Comparison of ENCODE assay signal across 9 cellular contexts in genomic region chr9:73143606-73144328, GRCh38. TPM values are rescaled to one million over a fixed set of nuclear protein-coding genes. Genes with fewer than 3 reads are reported as not detected.
A peak's percentile ranks its signal among the peaks of the same experiment; 100 is the strongest.
DNase-seq lines count a peak whose midpoint lies in the region; ATAC-seq and TF ChIP-seq lines count a peak whose summit lies in the region.
"Had no signal": no experiment of that assay in that cellular context is flagged by ENCODE, and none has a peak within 500 bp of the region (broad histone marks: within the 10 kb centered on the region; RNA-seq: fewer than 3 reads in every experiment).

No MANE protein-coding gene starts in this region.

- no TSS peak for BruUV-seq in Panc1 (replicated peaks; lab: Mats Ljungman, UMichigan)

- no peaks in the 10 kb centered on the region for H3K27me3 Mint-ChIP-seq in naive thymus-derived CD8-positive, alpha-beta T cell

- no peak overlapping the region for H3K23ac ChIP-seq in trophoblast cell (ENCODE audit: low read length)

- no peaks in the 10 kb centered on the region for H3K36me3 Mint-ChIP-seq in naive thymus-derived CD8-positive, alpha-beta T cell

- no peak overlapping the region for H2AFZ ChIP-seq in trophoblast cell (ENCODE audit: insufficient read depth, low read length, poor library complexity)

- no peaks in the 10 kb centered on the region for H3K9me3 ChIP-seq in Panc1 (ENCODE audit: control insufficient read depth, insufficient read depth, low read depth, low read length)
- no peaks in the 10 kb centered on the region for H3K9me3 ChIP-seq in trophoblast cell (ENCODE audit: insufficient read depth, low read depth, low read length)
- no peaks in the 10 kb centered on the region for H3K9me3 ChIP-seq in BE2C

- no peak overlapping the region for H4K8ac ChIP-seq in trophoblast cell (ENCODE audit: low read depth, low read length)

- H3K4me1 Mint-ChIP-seq in naive thymus-derived CD8-positive, alpha-beta T cell, result peaks cover 11 to 23% (median 15%) of the 10 kb centered on the region in 4 donors

- H4K12ac ChIP-seq in trophoblast cell (ENCODE audit: low read depth, low read length), result no peak overlapping the region

- no peak overlapping the region for H3K4me2 ChIP-seq in trophoblast cell (ENCODE audit: low read length)

- no CpG with 5 or more reads among the region's 2 CpGs for WGBS in trophoblast cell (ENCODE audit: extremely low coverage, insufficient coverage, insufficient read length)

- H3K9me3 Mint-ChIP-seq in naive thymus-derived CD8-positive, alpha-beta T cell, result no peaks in the 10 kb centered on the region

- no peaks in the 10 kb centered on the region for H3K36me3 ChIP-seq in Panc1 (ENCODE audit: control insufficient read depth, insufficient read depth, low read length)
- no peaks in the 10 kb centered on the region for H3K36me3 ChIP-seq in trophoblast cell (ENCODE audit: control insufficient read depth in 1 of 2, insufficient read depth in 2 of 2, low read length in 2 of 2)
- no peaks in the 10 kb centered on the region for H3K36me3 ChIP-seq in BE2C

- H3K9ac ChIP-seq in trophoblast cell (ENCODE audit: low read length), result no peak overlapping the region

- TF ChIP-seq CTCF in Panc1 (IDR thresholded peaks at IDR 0.05) (no peak), BE2C (IDR thresholded peaks at IDR 0.05; ENCODE audit: low read depth, low read length) (no peak)

- in situ Hi-C loops in Panc1 (cut with HindIII; ENCODE audit: low pct_unique_long_range_greater_than_20kb, low sequenced_read_pairs), result no loop called here

- peak overlapping the region in 1 of 10 donors; percentile 8 for H3K4me3 Mint-ChIP-seq in naive thymus-derived CD8-positive, alpha-beta T cell

- intact Hi-C loops in Panc1 (cut with micrococcal nuclease; ENCODE audit: unreplicated experiment), result no loop called here

- H3K4ac ChIP-seq in trophoblast cell (ENCODE audit: low read depth, low read length), result no peak overlapping the region

- H2BK5ac ChIP-seq in trophoblast cell (ENCODE audit: low read depth, low read length, poor library complexity), result no peak overlapping the region

- no peaks in the 10 kb centered on the region for H3K79me2 ChIP-seq in trophoblast cell (ENCODE audit: control insufficient read depth, insufficient read depth, low read length, poor library complexity)

- H3K27ac Mint-ChIP-seq in naive thymus-derived CD8-positive, alpha-beta T cell, result peak overlapping the region in 2 of 10 donors; percentile 8 to 55

- H3K79me1 ChIP-seq in trophoblast cell (ENCODE audit: low read length), result peaks cover 16% of the 10 kb centered on the region

- H3K18ac ChIP-seq in trophoblast cell (ENCODE audit: low read length), result no peak overlapping the region

- H3K4me3 ChIP-seq in Panc1 (ENCODE audit: low read depth in 2 of 2, low read length in 2 of 2) (no peak overlapping the region), trophoblast cell (ENCODE audit: low read depth, low read length) (no peak overlapping the region), BE2C (ENCODE audit: low read depth, low read length) (no peak overlapping the region)

- H3K4me1 ChIP-seq in Panc1 (ENCODE audit: control insufficient read depth, insufficient read depth, low read length) (peaks cover 13% of the 10 kb centered on the region), trophoblast cell (ENCODE audit: control insufficient read depth in 1 of 2, insufficient read depth in 2 of 2, low read length in 2 of 2) (peaks cover 10 to 16% of the 10 kb centered on the region in 2 experiments), BE2C (no peaks in the 10 kb centered on the region)

- no peak overlapping the region for H2BK12ac ChIP-seq in trophoblast cell (ENCODE audit: low read length)

- H2BK120ac ChIP-seq in trophoblast cell (ENCODE audit: insufficient read depth, low read length, poor library complexity), result peak overlapping the region; percentile 51

- DNase-seq in GF-D8 (lab: John Stamatoyannopoulos, UW), result peak; percentile 78
- no peak for DNase-seq in Panc1 (ENCODE audit: low read depth, low spot score)
- peak; percentile 29 to 98 for DNase-seq in trophoblast cell
- no peak for DNase-seq in naive thymus-derived CD8-positive, alpha-beta T cell
- no peak for DNase-seq in BE2C
- DNase-seq in DMS114 treated with DMSO at 0.1 percent for 48 hours (lab: John Stamatoyannopoulos, UW; ENCODE audit: unreplicated experiment), result no peak
- DNase-seq: NCI-H345 had no signal

- CTCF ChIA-PET in Panc1 (lab: Charles Lee), result no interaction called here

- no peaks in the 10 kb centered on the region for H3K27me3 ChIP-seq in Panc1 (ENCODE audit: control insufficient read depth, insufficient read depth, low read length)
- H3K27me3 ChIP-seq in trophoblast cell (ENCODE audit: insufficient read depth, low read length), result no peaks in the 10 kb centered on the region
- H3K27me3 ChIP-seq in BE2C, result no peaks in the 10 kb centered on the region

- peak overlapping the region; percentile 57; the same call in 1 of the 2 replicates for H3K27ac ChIP-seq in Panc1 (ENCODE audit: low read length)
- peak overlapping the region; percentile 71 for H3K27ac ChIP-seq in trophoblast cell (ENCODE audit: low read depth, low read length)

- H3K14ac ChIP-seq in trophoblast cell (ENCODE audit: low read length), result no peak overlapping the region

- POLR2A ChIA-PET in Panc1 (lab: Charles Lee), result no interaction called here
- POLR2A ChIA-PET in naive thymus-derived CD8-positive, alpha-beta T cell (lab: Charles Lee), result interaction anchor here (1.3 kb wide), 1 partner anchor 8 kb away, joined by 9 read pairs; no protein-coding TSS in a partner anchor

- no peak overlapping the region for H2AK5ac ChIP-seq in trophoblast cell (ENCODE audit: low read length)

- peak; percentile 63; the same call in 1 of the 2 replicates for ATAC-seq in Panc1
- peak; percentile 81 for ATAC-seq in esophagus mucosa
- no peak for ATAC-seq in GM18909 (IDR thresholded peaks at IDR 0.05; ENCODE audit: poor library complexity, unreplicated experiment)
- no peak for ATAC-seq in naive thymus-derived CD8-positive, alpha-beta T cell

- no peak overlapping the region for H4K91ac ChIP-seq in trophoblast cell (ENCODE audit: low read depth, low read length)

RNA-seq across cellular contexts. Expression of gene ANXA1, which starts 7.9 kb away (rescaled TPM):
- 72.0 TPM for total RNA-seq in Panc1 (2021; ENCODE audit: unreplicated experiment)
- polyA plus RNA-seq in Panc1 (2012; ENCODE audit: insufficient read length), result 34.8 TPM
- total RNA-seq in esophagus mucosa, result 4,910 TPM
- polyA plus RNA-seq in trophoblast cell (2013), result 1,785 and 1,843 TPM in 2 replicates
- 10 to 100 TPM; 89.4 to 91.7 TPM for total RNA-seq in naive thymus-derived CD8-positive, alpha-beta T cell
- polyA plus RNA-seq in naive thymus-derived CD8-positive, alpha-beta T cell, result 100 to 1,000 TPM in 1 of 3 donors, 10 to 100 TPM in 2; 33.9 to 239 (median 59.4) TPM
- polyA plus RNA-seq in BE2C (2012; ENCODE audit: insufficient read depth, insufficient read length, low read depth), result not detected

Comparison
In these comparisons a context has a peak if more than half of its experiments do, and no peak if none do; other contexts are left out.
1. DNase-seq: peak in GF-D8 (single experiment) and trophoblast cell (2 of 2); none in Panc1 (single experiment), naive thymus-derived CD8-positive, alpha-beta T cell (0 of 10), BE2C (single experiment) and DMS114 treated with DMSO at 0.1 percent for 48 hours (single experiment).
2. ATAC-seq: peak in Panc1 (single experiment) and esophagus mucosa (single experiment); none in GM18909 (single experiment) and naive thymus-derived CD8-positive, alpha-beta T cell (0 of 2).
3. RNA of gene ANXA1, which starts 7.9 kb away (total RNA-seq): 4,910 TPM in esophagus mucosa (single experiment); 89.4 to 91.7 TPM in naive thymus-derived CD8-positive, alpha-beta T cell and 72.0 TPM in Panc1 (single experiment); every median in the first group is over 10 times any median in the second.